ENCODE assay signal across 13 cellular contexts in genomic region chr14:65421201-65421981, GRCh38. TPM values are rescaled to one million over a fixed set of nuclear protein-coding genes. Genes with fewer than 3 reads are reported as not detected.
DNase-seq lines count a peak whose midpoint lies in the region; ATAC-seq, FAIRE-seq and TF ChIP-seq lines count a peak whose summit lies in the region.
"Had no signal": no experiment of that assay in that cellular context is flagged by ENCODE, and none has a peak within 500 bp of the region (broad histone marks: within the 10 kb centered on the region; RNA-seq: fewer than 3 reads in every experiment).

No MANE protein-coding gene starts in this region.

- H3K27ac ChIP-seq in SJSA1: peak overlapping the region; percentile 63; the same call in 1 of the 2 replicates
- peak overlapping the region; percentile 90 for H3K27ac ChIP-seq in smooth muscle cell (ENCODE audit: low read depth)
- H3K27ac ChIP-seq in small intestine (ENCODE audit: low read depth in 1 of 2, low read length in 1 of 2): no peak overlapping the region
- no peak overlapping the region for H3K27ac ChIP-seq in body of pancreas

- ATAC-seq in body of pancreas: no peak
- ATAC-seq: HepG2 had no signal

- H3K9me3 ChIP-seq in SJSA1 (replicated peaks) (no peaks in the 10 kb centered on the region), smooth muscle cell (replicated peaks; ENCODE audit: low read depth) (no peaks in the 10 kb centered on the region), small intestine (ENCODE audit: control insufficient read depth, low read depth) (no peaks in the 10 kb centered on the region), body of pancreas (no peaks in the 10 kb centered on the region)

- peak overlapping the region; percentile 36 for H3K4me2 ChIP-seq in smooth muscle cell

- TF ChIP-seq POLR2A in body of pancreas (IDR thresholded peaks at IDR 0.05): no peak

- no peaks in the 10 kb centered on the region for H4K20me1 ChIP-seq in smooth muscle cell (ENCODE audit: low read depth)

- WGBS in smooth muscle cell (ENCODE audit: low lambda C conversion rate): 49% methylated on average over 10 of the region's 10 CpGs
- 83 to 93% (median 89%) methylated on average over 9 to 10 of the region's 10 CpGs for WGBS in small intestine, 3 donors
- 88 to 91% methylated on average over 10 of the region's 10 CpGs for WGBS in body of pancreas, 2 donors

- FAIRE-seq in small intestine (lab: Jason Lieb, UNC): no peak
- FAIRE-seq: HepG2 had no signal

- peaks cover 61% of the 10 kb centered on the region for H3K79me2 ChIP-seq in smooth muscle cell (ENCODE audit: low read depth)

- intact Hi-C loops in body of pancreas (cut with DNase I): loop anchor here (10.0 kb wide), 1 partner anchor 403 kb away; no protein-coding TSS in a partner anchor

- peaks cover 10% of the 10 kb centered on the region for H3K4me1 ChIP-seq in SJSA1 (replicated peaks)
- peaks cover 6% of the 10 kb centered on the region for H3K4me1 ChIP-seq in smooth muscle cell (ENCODE audit: low read depth)
- peaks cover 2% of the 10 kb centered on the region in 2 donors for H3K4me1 ChIP-seq in small intestine (ENCODE audit: control insufficient read depth in 2 of 2, insufficient read depth in 1 of 2, low read depth in 1 of 2, low read length in 1 of 2)
- no peaks in the 10 kb centered on the region for H3K4me1 ChIP-seq in body of pancreas

- H3K36me3 ChIP-seq in SJSA1 (0 out of 2 replicates have a peak, but pooled peaks cover 2% of the 10 kb centered on the region), smooth muscle cell (ENCODE audit: low read depth) (no peaks in the 10 kb centered on the region), small intestine (ENCODE audit: control insufficient read depth in 2 of 2, insufficient read depth in 2 of 2, low read length in 2 of 2) (no peaks in the 10 kb centered on the region), body of pancreas (replicated peaks in 1 of 2; ENCODE audit: insufficient read depth in 1 of 2, low read depth in 2 of 2) (no peaks in the 10 kb centered on the region)

- H3K4me3 ChIP-seq in SJSA1 (no peak overlapping the region), fibroblast of pulmonary artery (replicated peaks; ENCODE audit: low read depth, low read length) (no peak overlapping the region), smooth muscle cell (no peak overlapping the region), small intestine (ENCODE audit: low read depth in 1 of 2, low read length in 2 of 2) (no peak overlapping the region), body of pancreas (no peak overlapping the region)

- DNase-seq in GM04504 (ENCODE audit: low read depth) (peak; percentile 82), SJSA1 (ENCODE audit: low read depth in 1 of 2, low spot score in 2 of 2) (peak in 1 of 2 experiments; percentile 32), fibroblast of pulmonary artery (ENCODE audit: low read depth) (peak; percentile 43), smooth muscle cell (lab: John Stamatoyannopoulos, UW; ENCODE audit: unreplicated experiment) (no peak), GF-D8 (lab: John Stamatoyannopoulos, UW) (no peak), small intestine (no peak), body of pancreas (no peak)
- DNase-seq in stimulated activated CD4-positive, alpha-beta T cell treated with anti-CD3 and anti-CD28 coated beads, Interleukin-12 subunit alpha, Interleukin-12 subunit beta, amount 100 ng/mL, for 4 hours: no peak
- DNase-seq: activated gamma-delta T cell treated with Interleukin-2 at 50 U/mL for 16 hours; naive B cell; NCI-H2081 treated with DMSO at 0.1 percent for 48 hours; stimulated activated naive CD4-positive, alpha-beta T cell had no signal

- no peak for TF ChIP-seq CTCF in fibroblast of pulmonary artery (IDR thresholded peaks at IDR 0.05; ENCODE audit: low read length, missing control alignments)
- no peak for TF ChIP-seq CTCF in smooth muscle cell (IDR thresholded peaks at IDR 0.05; ENCODE audit: borderline replicate concordance, insufficient read depth, poor library complexity, severe bottlenecking)
- TF ChIP-seq CTCF in body of pancreas (IDR thresholded peaks at IDR 0.05): no peak

- H3F3A ChIP-seq in smooth muscle cell (ENCODE audit: low read depth): no peaks in the 10 kb centered on the region

- H3K27me3 ChIP-seq in SJSA1 (replicated peaks): no peaks in the 10 kb centered on the region
- no peaks in the 10 kb centered on the region for H3K27me3 ChIP-seq in smooth muscle cell (ENCODE audit: low read depth)
- H3K27me3 ChIP-seq in small intestine (ENCODE audit: control insufficient read depth in 2 of 2, insufficient read depth in 2 of 2, low read length in 2 of 2): no peaks in the 10 kb centered on the region
- H3K27me3 ChIP-seq in body of pancreas: no peaks in the 10 kb centered on the region

- H3K9ac ChIP-seq in smooth muscle cell (ENCODE audit: low read depth): peak overlapping the region; percentile 37

- no peak overlapping the region for H2AFZ ChIP-seq in smooth muscle cell (ENCODE audit: low read depth)

RNA-seq across cellular contexts. Expression of gene FUT8, which starts 8.9 kb away (rescaled TPM):
- total RNA-seq in SJSA1 (2014; rRNA removed; shearing (Covaris generic)): 69.2 and 78.0 TPM in 2 replicates
- total RNA-seq in smooth muscle cell (33.7 and 50.2 TPM in 2 replicates), body of pancreas (10 to 100 TPM; 31.1 to 33.0 TPM)
- polyA plus RNA-seq in smooth muscle cell (12.8 and 16.3 TPM in 2 replicates), small intestine (10 to 100 TPM in 1 of 3 donors, 1 to 10 TPM in 2; 4.7 to 52.1 (median 5.1) TPM)

Comparison
In these comparisons a context has a peak if more than half of its experiments do, and no peak if none do; other contexts are left out.
1. DNase-seq: peak in GM04504 (single experiment) and fibroblast of pulmonary artery (single experiment); none in smooth muscle cell (single experiment), GF-D8 (single experiment), stimulated activated CD4-positive, alpha-beta T cell treated with anti-CD3 and anti-CD28 coated beads, Interleukin-12 subunit alpha, Interleukin-12 subunit beta, amount 100 ng/mL, for 4 hours (single experiment), small intestine (single experiment) and body of pancreas (0 of 4).
2. H3K27ac ChIP-seq: peak in SJSA1 (single experiment) and smooth muscle cell (single experiment); none in small intestine (0 of 2) and body of pancreas (0 of 4).